ENCODE assay signal across 1 cellular context in genomic region chr12:103929051-103929908, GRCh38.
TF ChIP-seq lines count a peak whose summit lies in the region.

No MANE protein-coding gene starts in this region.

TF ChIP-seq in HepG2, 621 proteins besides CTCF, POLR2A, EP300 and RAD21 (continued from another document and continues in another):
- TF ChIP-seq ZNF556 (CRISPR knock-in tag; IDR thresholded peaks at IDR 0.05; ENCODE audit: borderline replicate concordance) = 0 out of 2 replicates have a peak, but pooled peaks have one; percentile 80
- no peak for TF ChIP-seq ZNF253 (CRISPR knock-in tag; IDR thresholded peaks at IDR 0.05; ENCODE audit: borderline replicate concordance)
- TF ChIP-seq POLR2AphosphoS5 (IDR thresholded peaks at IDR 0.05; ENCODE audit: low read depth, low read length) = peak; percentile 87
- TF ChIP-seq ZNF558 (CRISPR knock-in tag; IDR thresholded peaks at IDR 0.05; ENCODE audit: borderline replicate concordance) = no peak
- TF ChIP-seq ZBTB38 (CRISPR knock-in tag; IDR thresholded peaks at IDR 0.05) = 0 out of 2 replicates have a peak, but pooled peaks have one; percentile 42
- 0 out of 2 replicates have a peak, but pooled peaks have one; percentile 60 for TF ChIP-seq FOXC1 (CRISPR knock-in tag; IDR thresholded peaks at IDR 0.05; ENCODE audit: borderline replicate concordance)
- peak; percentile 85 for TF ChIP-seq U2AF1 (optimal IDR thresholded peaks at IDR 0.05; ENCODE audit: low read depth, low read length)
- TF ChIP-seq SMAD9 (CRISPR knock-in tag; IDR thresholded peaks at IDR 0.05) = 0 out of 2 replicates have a peak, but pooled peaks have one; percentile 14
- TF ChIP-seq ZNF639 (CRISPR knock-in tag; conservative IDR thresholded peaks at IDR 0.05) = peak; percentile 80; the same call in 1 of the 2 replicates
- peak; percentile 57; the same call in 1 of the 2 replicates for TF ChIP-seq ZNF772 (CRISPR knock-in tag; IDR thresholded peaks at IDR 0.05)
- TF ChIP-seq KMT2B (CRISPR knock-in tag; IDR thresholded peaks at IDR 0.05) = peak; percentile 33; the same call in 1 of the 2 replicates
- 0 out of 2 replicates have a peak, but pooled peaks have one; percentile 18 for TF ChIP-seq PRDM10 (CRISPR knock-in tag; IDR thresholded peaks at IDR 0.05; ENCODE audit: low read depth)
- TF ChIP-seq PHF20 (CRISPR knock-in tag; IDR thresholded peaks at IDR 0.05) = peak; percentile 55
- no peak for TF ChIP-seq ZNF83 (CRISPR knock-in tag; IDR thresholded peaks at IDR 0.05; ENCODE audit: borderline replicate concordance)
- 0 out of 2 replicates have a peak, but pooled peaks have one; percentile 27 for TF ChIP-seq ETS1 (CRISPR knock-in tag; IDR thresholded peaks at IDR 0.05)
- peak; percentile 57 for TF ChIP-seq ZBTB21 (CRISPR knock-in tag; IDR thresholded peaks at IDR 0.05)
- TF ChIP-seq GATAD1 (CRISPR knock-in tag; IDR thresholded peaks at IDR 0.05) = no peak; the same call in 1 of the 2 replicates
- peak; percentile 81 for TF ChIP-seq ZNF510 (CRISPR knock-in tag; IDR thresholded peaks at IDR 0.05; ENCODE audit: low read depth)
- TF ChIP-seq ZBTB20 (CRISPR knock-in tag; IDR thresholded peaks at IDR 0.05; ENCODE audit: borderline replicate concordance, low read depth) = peak; percentile 68; the same call in 1 of the 2 replicates
- no peak for TF ChIP-seq ZNF138 (CRISPR knock-in tag; IDR thresholded peaks at IDR 0.05; ENCODE audit: low read depth)
- TF ChIP-seq ZMYM3 (CRISPR knock-in tag; IDR thresholded peaks at IDR 0.05) = peak; percentile 15; the same call in 1 of the 2 replicates
- TF ChIP-seq HBP1 (CRISPR knock-in tag; IDR thresholded peaks at IDR 0.05; ENCODE audit: low read depth) = 0 out of 2 replicates have a peak, but pooled peaks have one; percentile 45
- TF ChIP-seq NRL (CRISPR knock-in tag; IDR thresholded peaks at IDR 0.05; ENCODE audit: borderline replicate concordance) = 0 out of 2 replicates have a peak, but pooled peaks have one; percentile 33
- TF ChIP-seq CAMTA2 (CRISPR knock-in tag; IDR thresholded peaks at IDR 0.05; ENCODE audit: borderline replicate concordance) = no peak; the same call in 1 of the 2 replicates
- TF ChIP-seq CENPBD1 (CRISPR knock-in tag; IDR thresholded peaks at IDR 0.05; ENCODE audit: borderline replicate concordance, low read depth) = no peak
- peak; percentile 58 for TF ChIP-seq ZNF230 (CRISPR knock-in tag; IDR thresholded peaks at IDR 0.05)
- peak; percentile 85 for TF ChIP-seq ZNF781 (CRISPR knock-in tag; IDR thresholded peaks at IDR 0.05; ENCODE audit: borderline replicate concordance, not compliant biosample characterization)
- no peak for TF ChIP-seq KAT7 (CRISPR knock-in tag; IDR thresholded peaks at IDR 0.05; ENCODE audit: borderline replicate concordance)
- no peak for TF ChIP-seq ZNF513 (CRISPR knock-in tag; conservative IDR thresholded peaks at IDR 0.05)
- no peak for TF ChIP-seq PAF1 (CRISPR knock-in tag; IDR thresholded peaks at IDR 0.05)
- TF ChIP-seq MYC (CRISPR knock-in tag; IDR thresholded peaks at IDR 0.05; ENCODE audit: borderline replicate concordance) = peak; percentile 81; the same call in 1 of the 2 replicates
- no peak for TF ChIP-seq ZKSCAN5 (CRISPR knock-in tag; IDR thresholded peaks at IDR 0.05)
- peak; percentile 59; the same call in 1 of the 2 replicates for TF ChIP-seq ZSCAN20 (CRISPR knock-in tag; IDR thresholded peaks at IDR 0.05; ENCODE audit: borderline replicate concordance)
- no peak for TF ChIP-seq IRF1 (CRISPR knock-in tag; IDR thresholded peaks at IDR 0.05; ENCODE audit: low read depth)
- peak; percentile 59 for TF ChIP-seq UBTF (CRISPR knock-in tag; IDR thresholded peaks at IDR 0.05)
